1 cellular context compared by ENCODE assay signal in the genomic region with DNA sequence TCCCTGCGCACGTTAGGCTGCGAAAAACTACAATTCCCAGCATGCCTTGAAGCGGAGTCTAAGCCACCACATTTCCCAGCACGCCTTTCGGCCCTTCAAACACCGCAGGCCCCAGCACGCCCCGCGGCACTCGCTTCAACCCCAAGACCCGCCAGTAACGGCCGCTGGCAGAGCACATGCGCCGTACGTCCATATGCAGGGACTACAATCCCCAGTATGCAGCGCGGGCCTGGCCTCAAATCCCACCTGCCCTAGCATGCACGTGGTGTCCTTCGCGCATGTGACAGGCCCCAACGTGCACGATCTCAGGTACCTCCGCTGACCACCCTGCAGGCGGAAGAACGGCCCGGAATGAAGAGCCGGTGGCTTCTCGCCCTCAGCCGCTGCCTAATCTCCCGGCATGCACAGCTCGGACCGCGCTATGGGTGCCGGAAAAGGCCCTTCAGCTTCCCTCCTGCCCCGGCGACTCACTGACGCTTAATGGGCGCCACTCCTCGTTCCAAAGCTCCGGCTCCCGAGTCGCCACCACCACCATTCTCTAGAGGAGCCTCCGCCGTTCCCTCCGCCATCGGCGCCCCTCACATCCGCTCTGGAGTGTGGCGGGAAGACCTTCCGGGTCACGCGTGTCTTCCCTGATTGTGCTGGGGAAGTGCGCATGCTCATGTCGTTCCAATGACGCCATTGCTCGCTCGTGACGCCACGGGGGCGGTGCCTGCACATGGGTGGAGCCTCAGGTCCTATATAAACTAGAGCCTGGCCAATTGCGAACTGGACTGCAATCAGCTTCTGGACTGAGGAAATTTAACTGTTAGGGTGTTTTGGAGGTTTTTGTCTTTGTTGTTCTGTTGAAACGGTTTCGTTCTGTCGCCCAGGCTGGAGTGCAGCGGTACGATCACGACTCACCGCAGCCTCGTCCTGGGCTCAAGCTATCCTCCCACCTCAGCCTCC.
A peak's percentile ranks its signal among the peaks of the same experiment; 100 is the strongest.
TF ChIP-seq lines count a peak whose summit lies in the region.

Gene DUS3L (minus strand): TSS at position 591 of the 948 bp plus-strand sequence. CDS start 22 bp downstream, at position 569.

TF ChIP-seq in K562, 482 proteins besides CTCF, POLR2A, EP300 and RAD21 (continued from another document and continues in another):
- TF ChIP-seq THAP7 (CRISPR knock-in tag; IDR thresholded peaks at IDR 0.05) = peak; percentile 83; the same call in 1 of the 2 replicates
- TF ChIP-seq ARID2 (IDR thresholded peaks at IDR 0.05) = no peak
- TF ChIP-seq ZFP36 (IDR thresholded peaks at IDR 0.05; ENCODE audit: low read depth, low read length, partially characterized antibody) = no peak
- TF ChIP-seq KAT7 (CRISPR knock-in tag; IDR thresholded peaks at IDR 0.05; ENCODE audit: borderline replicate concordance) = no peak; the same call in 1 of the 2 replicates
- no peak for TF ChIP-seq TSC22D4 (tag; IDR thresholded peaks at IDR 0.05)
- TF ChIP-seq CREB1 (IDR thresholded peaks at IDR 0.05) = peak; percentile 97
- TF ChIP-seq CREB1 (CRISPR knock-in tag; IDR thresholded peaks at IDR 0.05) = peak; percentile 95
- no peak for TF ChIP-seq DLX4 (CRISPR knock-in tag; IDR thresholded peaks at IDR 0.05)
- no peak for TF ChIP-seq PBX2 (CRISPR knock-in tag; IDR thresholded peaks at IDR 0.05; ENCODE audit: low read depth)
- no peak for TF ChIP-seq PBX2 (tag; conservative IDR thresholded peaks at IDR 0.05; ENCODE audit: low read depth)
- TF ChIP-seq THAP12 (CRISPR knock-in tag; IDR thresholded peaks at IDR 0.05) = peak; percentile 61; the same call in 1 of the 2 replicates
- TF ChIP-seq POLR3A (IDR thresholded peaks at IDR 0.05; ENCODE audit: borderline replicate concordance, extremely low read depth, insufficient read depth, insufficient read length) = no peak
- TF ChIP-seq DIDO1 (tag; IDR thresholded peaks at IDR 0.05; ENCODE audit: low read depth) = peak; percentile 79
- TF ChIP-seq, protein P1, sequence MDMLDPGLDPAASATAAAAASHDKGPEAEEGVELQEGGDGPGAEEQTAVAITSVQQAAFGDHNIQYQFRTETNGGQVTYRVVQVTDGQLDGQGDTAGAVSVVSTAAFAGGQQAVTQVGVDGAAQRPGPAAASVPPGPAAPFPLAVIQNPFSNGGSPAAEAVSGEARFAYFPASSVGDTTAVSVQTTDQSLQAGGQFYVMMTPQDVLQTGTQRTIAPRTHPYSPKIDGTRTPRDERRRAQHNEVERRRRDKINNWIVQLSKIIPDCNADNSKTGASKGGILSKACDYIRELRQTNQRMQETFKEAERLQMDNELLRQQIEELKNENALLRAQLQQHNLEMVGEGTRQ (CRISPR knock-in tag; IDR thresholded peaks at IDR 0.05) = peak; percentile 92
- no peak for TF ChIP-seq HNRNPK (IDR thresholded peaks at IDR 0.05; ENCODE audit: low read depth, low read length, poor library complexity, severe bottlenecking)
- TF ChIP-seq KDM2B (CRISPR knock-in tag; IDR thresholded peaks at IDR 0.05) = no peak
- TF ChIP-seq, protein P2, sequence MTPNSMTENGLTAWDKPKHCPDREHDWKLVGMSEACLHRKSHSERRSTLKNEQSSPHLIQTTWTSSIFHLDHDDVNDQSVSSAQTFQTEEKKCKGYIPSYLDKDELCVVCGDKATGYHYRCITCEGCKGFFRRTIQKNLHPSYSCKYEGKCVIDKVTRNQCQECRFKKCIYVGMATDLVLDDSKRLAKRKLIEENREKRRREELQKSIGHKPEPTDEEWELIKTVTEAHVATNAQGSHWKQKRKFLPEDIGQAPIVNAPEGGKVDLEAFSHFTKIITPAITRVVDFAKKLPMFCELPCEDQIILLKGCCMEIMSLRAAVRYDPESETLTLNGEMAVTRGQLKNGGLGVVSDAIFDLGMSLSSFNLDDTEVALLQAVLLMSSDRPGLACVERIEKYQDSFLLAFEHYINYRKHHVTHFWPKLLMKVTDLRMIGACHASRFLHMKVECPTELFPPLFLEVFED (CRISPR knock-in tag; conservative IDR thresholded peaks at IDR 0.05) = peak; percentile 86; the same call in 1 of the 2 replicates
- TF ChIP-seq ATF1 (CRISPR knock-in tag; IDR thresholded peaks at IDR 0.05) = 0 out of 2 replicates have a peak, but pooled peaks have one; percentile 54
- TF ChIP-seq ATF1 (tag; IDR thresholded peaks at IDR 0.05) = peak; percentile 98
- no peak for TF ChIP-seq ZNF589 (CRISPR knock-in tag; IDR thresholded peaks at IDR 0.05; ENCODE audit: low read depth)
- TF ChIP-seq MTA2 (IDR thresholded peaks at IDR 0.05; ENCODE audit: low read depth) = peak; percentile 73
- peak; percentile 17; the same call in 1 of the 2 replicates for TF ChIP-seq DMBX1 (CRISPR knock-in tag; IDR thresholded peaks at IDR 0.05; ENCODE audit: borderline replicate concordance)
- TF ChIP-seq E2F4 (CRISPR knock-in tag; IDR thresholded peaks at IDR 0.05; ENCODE audit: low read depth) = peak; percentile 69; the same call in 1 of the 2 replicates
- no peak; the same call in none of the 2 replicates for TF ChIP-seq VEZF1 (CRISPR knock-in tag; IDR thresholded peaks at IDR 0.05)
- TF ChIP-seq BRF2 (IDR thresholded peaks at IDR 0.05; ENCODE audit: borderline replicate concordance, insufficient read depth, insufficient read length) = no peak
- no peak for TF ChIP-seq SRSF7 (optimal IDR thresholded peaks at IDR 0.05; ENCODE audit: low read depth, low read length)
- peak; percentile 99 for TF ChIP-seq GABPB1 (CRISPR knock-in tag; IDR thresholded peaks at IDR 0.05)
- TF ChIP-seq SMAD3 (CRISPR knock-in tag; conservative IDR thresholded peaks at IDR 0.05) = peak; percentile 66
- TF ChIP-seq YBX1 (IDR thresholded peaks at IDR 0.05) = no peak
- TF ChIP-seq TSHZ1 (CRISPR knock-in tag; IDR thresholded peaks at IDR 0.05) = no peak
- peak; percentile 89 for TF ChIP-seq ZBTB26 (CRISPR knock-in tag; IDR thresholded peaks at IDR 0.05)
- TF ChIP-seq HNRNPH1 (optimal IDR thresholded peaks at IDR 0.05; ENCODE audit: low read depth, low read length) = no peak
- no peak for TF ChIP-seq EHMT2 (IDR thresholded peaks at IDR 0.05)
- TF ChIP-seq ZNF507 (tag; conservative IDR thresholded peaks at IDR 0.05) = no peak
- TF ChIP-seq ZNF12 (CRISPR knock-in tag; IDR thresholded peaks at IDR 0.05) = no peak
- no peak for TF ChIP-seq NCOR1 (IDR thresholded peaks at IDR 0.05)
- TF ChIP-seq NCOA1 (IDR thresholded peaks at IDR 0.05; ENCODE audit: low read depth) = peak; percentile 93
- no peak for TF ChIP-seq ZFPM2 (CRISPR knock-in tag; IDR thresholded peaks at IDR 0.05)
- no peak for TF ChIP-seq PCBP2 (IDR thresholded peaks at IDR 0.05; ENCODE audit: low read depth, low read length, poor library complexity, severe bottlenecking)
- peak; percentile 39; the same call in 1 of the 2 replicates for TF ChIP-seq ZNF239 (CRISPR knock-in tag; IDR thresholded peaks at IDR 0.05)
- no peak for TF ChIP-seq HDGF (IDR thresholded peaks at IDR 0.05)
- no peak for TF ChIP-seq SMARCE1 (IDR thresholded peaks at IDR 0.05)
